Comparison of ENCODE assay signal across 17 cellular contexts in genomic region chr3:59692117-59692516, GRCh38.
DNase-seq lines count a peak whose midpoint lies in the region; ATAC-seq and TF ChIP-seq lines count a peak whose summit lies in the region.
"Had no signal": no experiment of that assay in that cellular context is flagged by ENCODE, and none has a peak within 500 bp of the region (broad histone marks: within the 10 kb centered on the region; RNA-seq: fewer than 3 reads in every experiment).

No MANE protein-coding gene starts in this region.

- intact Hi-C loops in CD14-positive monocyte (cut with micrococcal nuclease): no loop called here

- no peaks in the 10 kb centered on the region for H3K9me3 ChIP-seq in neutrophil
- H3K9me3 ChIP-seq: Caco-2 had no signal

- no peaks in the 10 kb centered on the region for H3K36me3 ChIP-seq in neutrophil

- H3K27me3 Mint-ChIP-seq in CD14-positive monocyte (ENCODE audit: low read depth in 3 of 3): peaks cover 0 to 1% (median 1%) of the 10 kb centered on the region in 3 donors
- no peaks in the 10 kb centered on the region for H3K27me3 Mint-ChIP-seq in activated T-cell treated with anti-CD3 and anti-CD28 coated beads, Interleukin-2, amount 50 U/mL, for 24 hours

- no peak for TF ChIP-seq CTCF in CD14-positive monocyte (IDR thresholded peaks at IDR 0.05)
- no peak for TF ChIP-seq CTCF in neutrophil (IDR thresholded peaks at IDR 0.05)

- H3K36me3 Mint-ChIP-seq in CD14-positive monocyte: no peaks in the 10 kb centered on the region
- no peaks in the 10 kb centered on the region for H3K36me3 Mint-ChIP-seq in activated T-cell treated with anti-CD3 and anti-CD28 coated beads, Interleukin-2, amount 50 U/mL, for 24 hours (ENCODE audit: low read depth)

- H3K27ac Mint-ChIP-seq in CD14-positive monocyte: peak overlapping the region in 4 of 7 donors; percentile 5 to 82 (median 76)
- no peak overlapping the region for H3K27ac Mint-ChIP-seq in activated T-cell treated with anti-CD3 and anti-CD28 coated beads, Interleukin-2, amount 50 U/mL, for 24 hours
- H3K27ac Mint-ChIP-seq: B cell; CD8-positive, alpha-beta memory T cell; GM23338 had no signal

- no peaks in the 10 kb centered on the region for H3K27me3 ChIP-seq in neutrophil

- H3K4me1 Mint-ChIP-seq in CD14-positive monocyte: peaks cover 16% of the 10 kb centered on the region
- peaks cover 1% of the 10 kb centered on the region for H3K4me1 Mint-ChIP-seq in activated T-cell treated with anti-CD3 and anti-CD28 coated beads, Interleukin-2, amount 50 U/mL, for 24 hours (ENCODE audit: low read depth)
- H3K4me1 Mint-ChIP-seq: GM23338 had no signal

- DNase-seq in AML-193 (lab: John Stamatoyannopoulos, UW) (peak; percentile 88 to 89), CD14-positive monocyte (ENCODE audit: low spot score) (no peak), NOMO-1 treated with DMSO at 0.1 percent for 48 hours (lab: John Stamatoyannopoulos, UW; ENCODE audit: unreplicated experiment) (peak; percentile 58), middle frontal gyrus (ENCODE audit: extremely low spot score, low spot score) (no peak), kidney glomerular epithelial cell (lab: John Stamatoyannopoulos, UW) (no peak)
- no peak for DNase-seq in activated T-cell treated with anti-CD3 and anti-CD28 coated beads, Interleukin-2, amount 50 U/mL, for 24 hours
- DNase-seq: ACHN; Caco-2; CD8-positive, alpha-beta memory T cell; DND-41; GDM1; H7; IMR-90 had no signal

- no peak for ATAC-seq in HG03460 (IDR thresholded peaks at IDR 0.05; ENCODE audit: unreplicated experiment)
- ATAC-seq: GM23338 had no signal

- no peak overlapping the region for H3K4me3 Mint-ChIP-seq in CD14-positive monocyte
- H3K4me3 Mint-ChIP-seq in activated T-cell treated with anti-CD3 and anti-CD28 coated beads, Interleukin-2, amount 50 U/mL, for 24 hours: no peak overlapping the region
- H3K4me3 Mint-ChIP-seq: B cell; CD8-positive, alpha-beta memory T cell; GM23338 had no signal

- H3K9me3 Mint-ChIP-seq in CD14-positive monocyte: peaks cover 0 to 5% (median 0%) of the 10 kb centered on the region in 7 donors
- H3K9me3 Mint-ChIP-seq in activated T-cell treated with anti-CD3 and anti-CD28 coated beads, Interleukin-2, amount 50 U/mL, for 24 hours: no peaks in the 10 kb centered on the region
- H3K9me3 Mint-ChIP-seq: CD8-positive, alpha-beta memory T cell; GM23338 had no signal

- no peak overlapping the region for H3K4me3 ChIP-seq in neutrophil (ENCODE audit: low read depth in 1 of 2, low read length in 1 of 2)
- H3K4me3 ChIP-seq: GM23338 had no signal

- H3K4me1 ChIP-seq in neutrophil (ENCODE audit: control insufficient read depth in 1 of 2, insufficient read depth in 1 of 2, low read depth in 1 of 2, low read length in 1 of 2): peaks cover 5 to 18% of the 10 kb centered on the region in 2 experiments
- H3K4me1 ChIP-seq: Caco-2 had no signal

- H3K27ac ChIP-seq in neutrophil: peak overlapping the region; percentile 60

Comparison
In these comparisons a context has a peak if more than half of its experiments do, and no peak if none do; other contexts are left out.
1. DNase-seq: peak in AML-193 (2 of 2) and NOMO-1 treated with DMSO at 0.1 percent for 48 hours (single experiment); none in CD14-positive monocyte (single experiment), middle frontal gyrus (single experiment), activated T-cell treated with anti-CD3 and anti-CD28 coated beads, Interleukin-2, amount 50 U/mL, for 24 hours (single experiment) and kidney glomerular epithelial cell (single experiment).